9 cellular contexts compared by ENCODE assay signal in the genomic region with DNA sequence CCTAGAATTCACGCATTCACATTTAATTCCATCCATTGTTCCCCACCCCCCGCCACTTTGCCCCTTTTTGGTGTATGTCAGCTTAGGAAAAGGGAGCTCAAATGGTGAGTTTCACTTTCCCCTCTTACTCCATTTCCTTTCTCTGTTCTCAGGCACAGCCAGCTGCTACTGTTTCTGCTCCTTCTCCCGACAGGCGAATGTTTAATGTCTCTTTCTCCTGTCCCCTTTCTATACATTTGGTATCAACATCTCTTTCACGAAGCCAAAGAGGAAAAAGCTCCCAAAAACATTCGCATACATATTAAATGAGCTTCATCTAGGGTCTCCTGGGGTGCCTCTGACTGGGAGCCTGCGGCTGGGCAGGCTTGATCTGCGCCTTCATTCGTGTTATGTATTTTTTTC.
DNase-seq lines count a peak whose midpoint lies in the region; FAIRE-seq lines count a peak whose summit lies in the region.
"Had no signal": no experiment of that assay in that cellular context is flagged by ENCODE, and none has a peak within 500 bp of the region (broad histone marks: within the 10 kb centered on the region; RNA-seq: fewer than 3 reads in every experiment).

No MANE protein-coding gene starts in this region.

- H3K9ac ChIP-seq in HUES48 (ENCODE audit: low read depth, low read length): peak overlapping the region; percentile 42
- H3K9ac ChIP-seq in adipocyte (ENCODE audit: low read length): peak overlapping the region; percentile 49

- intact Hi-C loops in activated naive CD4-positive, alpha-beta T cell treated with anti-CD3 and anti-CD28 coated beads for 36 hours (cut with micrococcal nuclease): no loop called here

- no peak for FAIRE-seq in small intestine (lab: Jason Lieb, UNC)
- FAIRE-seq in HTR-8/SVneo (lab: Jason Lieb, UNC): no peak

- no peak overlapping the region for H3K4me3 Mint-ChIP-seq in activated naive CD4-positive, alpha-beta T cell treated with anti-CD3 and anti-CD28 coated beads for 36 hours
- H3K4me3 Mint-ChIP-seq: activated CD8-positive, alpha-beta T cell treated with anti-CD3 and anti-CD28 coated beads for 36 hours had no signal

- H3K4me1 ChIP-seq in HUES48 (ENCODE audit: control insufficient read depth, insufficient read depth, low read length) (peaks cover 22% of the 10 kb centered on the region), adipocyte (ENCODE audit: control insufficient read depth, insufficient read depth, low read length) (peaks cover 6% of the 10 kb centered on the region), small intestine (ENCODE audit: control insufficient read depth in 2 of 2, insufficient read depth in 1 of 2, low read depth in 1 of 2, low read length in 1 of 2) (no peaks in the 10 kb centered on the region)

- no peaks in the 10 kb centered on the region for H3K36me3 ChIP-seq in HUES48 (ENCODE audit: control insufficient read depth, insufficient read depth, low read length)
- no peaks in the 10 kb centered on the region for H3K36me3 ChIP-seq in adipocyte (ENCODE audit: control insufficient read depth, insufficient read depth, low read length, severe bottlenecking)
- H3K36me3 ChIP-seq in small intestine (ENCODE audit: control insufficient read depth in 2 of 2, insufficient read depth in 2 of 2, low read length in 2 of 2): no peaks in the 10 kb centered on the region

- H3K27ac ChIP-seq in HUES48 (ENCODE audit: low read depth, low read length): peak overlapping the region; percentile 81
- no peak overlapping the region for H3K27ac ChIP-seq in small intestine (ENCODE audit: low read depth in 1 of 2, low read length in 1 of 2)

- WGBS in small intestine, 3 donors: 29 to 34% (median 30%) methylated on average over 9 of the region's 9 CpGs

- H3K4me1 Mint-ChIP-seq in activated naive CD4-positive, alpha-beta T cell treated with anti-CD3 and anti-CD28 coated beads for 36 hours (ENCODE audit: low read depth): no peaks in the 10 kb centered on the region

- H3K9me3 Mint-ChIP-seq in activated naive CD4-positive, alpha-beta T cell treated with anti-CD3 and anti-CD28 coated beads for 36 hours: no peaks in the 10 kb centered on the region
- H3K9me3 Mint-ChIP-seq: activated CD8-positive, alpha-beta T cell treated with anti-CD3 and anti-CD28 coated beads for 36 hours had no signal

- DNase-seq in adipocyte (ENCODE audit: low read depth) (no peak), iPS-NIHi7 (ENCODE audit: extremely low spot score) (peak; percentile 22), small intestine (peak; percentile 3), NCI-H2029 (lab: John Stamatoyannopoulos, UW) (no peak), NCI-H2029 treated with DMSO at 0.1 percent for 48 hours (lab: John Stamatoyannopoulos, UW) (no peak), HTR-8/SVneo (ENCODE audit: insufficient read length, low spot score) (no peak)
- no peak for DNase-seq in activated naive CD4-positive, alpha-beta T cell treated with anti-CD3 and anti-CD28 coated beads for 36 hours
- DNase-seq: activated CD8-positive, alpha-beta T cell treated with anti-CD3 and anti-CD28 coated beads for 36 hours had no signal

- H3K4me3 ChIP-seq in HUES48 (ENCODE audit: low read depth, low read length) (peak overlapping the region; percentile 51), adipocyte (ENCODE audit: low read length) (peak overlapping the region; percentile 80), small intestine (ENCODE audit: low read depth in 1 of 2, low read length in 2 of 2) (no peak overlapping the region)

- peaks cover 4% of the 10 kb centered on the region for H3K27me3 Mint-ChIP-seq in activated naive CD4-positive, alpha-beta T cell treated with anti-CD3 and anti-CD28 coated beads for 36 hours (ENCODE audit: low read depth)
- H3K27me3 Mint-ChIP-seq: activated CD8-positive, alpha-beta T cell treated with anti-CD3 and anti-CD28 coated beads for 36 hours had no signal

- CTCF ChIA-PET in activated naive CD4-positive, alpha-beta T cell treated with anti-CD3 and anti-CD28 coated beads for 36 hours (lab: Charles Lee): no interaction called here

- H3K27ac Mint-ChIP-seq in activated naive CD4-positive, alpha-beta T cell treated with anti-CD3 and anti-CD28 coated beads for 36 hours: no peak overlapping the region
- H3K27ac Mint-ChIP-seq: activated CD8-positive, alpha-beta T cell treated with anti-CD3 and anti-CD28 coated beads for 36 hours had no signal

- H3K27me3 ChIP-seq in HUES48 (ENCODE audit: control insufficient read depth, insufficient read depth, low read length): no peaks in the 10 kb centered on the region
- H3K27me3 ChIP-seq in adipocyte (replicated peaks; ENCODE audit: control insufficient read depth, insufficient read depth, low read length): peaks cover 3% of the 10 kb centered on the region
- H3K27me3 ChIP-seq in small intestine (ENCODE audit: control insufficient read depth in 2 of 2, insufficient read depth in 2 of 2, low read length in 2 of 2): no peaks in the 10 kb centered on the region

- H3K36me3 Mint-ChIP-seq in activated naive CD4-positive, alpha-beta T cell treated with anti-CD3 and anti-CD28 coated beads for 36 hours (ENCODE audit: low read depth): no peaks in the 10 kb centered on the region

- H3K9me3 ChIP-seq in HUES48 (ENCODE audit: control insufficient read depth, insufficient read depth, low read length) (no peaks in the 10 kb centered on the region), adipocyte (ENCODE audit: control insufficient read depth, low read length) (no peaks in the 10 kb centered on the region), small intestine (ENCODE audit: control insufficient read depth, low read depth) (no peaks in the 10 kb centered on the region)

Comparison
In these comparisons a context has a peak if more than half of its experiments do, and no peak if none do; other contexts are left out.
1. H3K4me3 ChIP-seq: peak in HUES48 (single experiment) and adipocyte (single experiment); none in small intestine (0 of 2).
2. DNase-seq: peak in iPS-NIHi7 (single experiment) and small intestine (single experiment); none in adipocyte (single experiment), NCI-H2029 (single experiment), NCI-H2029 treated with DMSO at 0.1 percent for 48 hours (single experiment), HTR-8/SVneo (single experiment) and activated naive CD4-positive, alpha-beta T cell treated with anti-CD3 and anti-CD28 coated beads for 36 hours (single experiment).